Comparison of ENCODE assay signal across 8 cellular contexts in genomic region chr6:36853325-36853724, GRCh38. TPM values are rescaled to one million over a fixed set of nuclear protein-coding genes. Genes with fewer than 3 reads are reported as not detected.
DNase-seq lines count a peak whose midpoint lies in the region; ATAC-seq, FAIRE-seq and TF ChIP-seq lines count a peak whose summit lies in the region.

No MANE protein-coding gene starts in this region.

- peaks cover 27% of the 10 kb centered on the region for H3K4me1 ChIP-seq in ACC112 (ENCODE audit: control insufficient read depth, insufficient read depth, low read length, unreplicated experiment)

- H3K4me3 ChIP-seq in ACC112 (ENCODE audit: low read depth, low read length) (peak overlapping the region; percentile 10; the same call in 1 of the 2 replicates), bronchial epithelial cell (ENCODE audit: low read depth, low read length) (no peak overlapping the region), lower leg skin (ENCODE audit: low read depth, poor library complexity, severe bottlenecking) (no peak overlapping the region)

- DNase-seq in KBM-7 (peak; percentile 88), bronchial epithelial cell (ENCODE audit: low read depth) (peak; percentile 92), lower leg skin (ENCODE audit: low spot score in 2 of 2) (peak; percentile 56 to 59), NCI-H2029 (lab: John Stamatoyannopoulos, UW) (no peak)
- no peak for DNase-seq in activated CD8-positive, alpha-beta memory T cell treated with anti-CD3 and anti-CD28 coated beads, Interleukin-2, amount 50 U/mL, for 48 hours

- no peak overlapping the region for H2AFZ ChIP-seq in ACC112 (ENCODE audit: low read length, unreplicated experiment)

- H3K27me3 ChIP-seq in ACC112 (ENCODE audit: insufficient read depth, low read length) (no peaks in the 10 kb centered on the region), bronchial epithelial cell (ENCODE audit: control insufficient read depth, insufficient read depth, low read length) (no peaks in the 10 kb centered on the region)

- TF ChIP-seq CTCF in bronchial epithelial cell (IDR thresholded peaks at IDR 0.05; ENCODE audit: insufficient read depth, low read length, severe bottlenecking), result no peak
- no peak for TF ChIP-seq CTCF in lower leg skin (IDR thresholded peaks at IDR 0.05)

- in situ Hi-C loops in KBM-7 (cut with MboI; ENCODE audit: low pct_unique_long_range_greater_than_20kb, low sequenced_read_pairs), result no loop called here

- no peak for TF ChIP-seq POLR2A in lower leg skin (IDR thresholded peaks at IDR 0.05)

- no peak for FAIRE-seq in bronchial epithelial cell (lab: Jason Lieb, UNC)

- ATAC-seq in GM19452 (IDR thresholded peaks at IDR 0.05; ENCODE audit: unreplicated experiment), result no peak
- ATAC-seq in GM18519 (IDR thresholded peaks at IDR 0.05; ENCODE audit: low FRiP score, unreplicated experiment), result no peak

- H3K27ac ChIP-seq in ACC112 (ENCODE audit: low read depth, low read length), result peak overlapping the region; percentile 94

- H3K36me3 ChIP-seq in ACC112 (ENCODE audit: insufficient read depth, low read length) (peaks cover 13% of the 10 kb centered on the region; the same call in 1 of the 2 replicates), bronchial epithelial cell (ENCODE audit: control insufficient read depth, insufficient read depth, low read length) (no peaks in the 10 kb centered on the region)

- H3K79me2 ChIP-seq in ACC112 (ENCODE audit: control insufficient read depth, insufficient read depth, low read length, unreplicated experiment), result peaks cover 3% of the 10 kb centered on the region

- WGBS in lower leg skin, 2 donors, result 57 to 64% methylated on average over 5 of the region's 5 CpGs

- intact Hi-C loops in lower leg skin (cut with DNase I; ENCODE audit: low total_unique reads), result no loop called here

RNA-seq across cellular contexts. Expression of gene CPNE5, which starts 14.1 kb away (rescaled TPM):
- total RNA-seq in bronchial epithelial cell (not detected in 2 replicates), lower leg skin (1 to 10 TPM in 1 of 4 donors, under 1 TPM in 2, not detected in 1; 0.23 to 1.1 (median 0.81) TPM)

RNA-seq across cellular contexts. Expression of gene PPIL1, which starts 21.3 kb away (rescaled TPM):
- total RNA-seq in bronchial epithelial cell (33.3 and 34.8 TPM in 2 replicates), lower leg skin (1 to 10 TPM; 2.2 to 9.3 (median 7.3) TPM)

RNA-seq across cellular contexts. Expression of gene C6orf89, which starts 32.4 kb away (rescaled TPM):
- total RNA-seq in bronchial epithelial cell (21.9 and 26.8 TPM in 2 replicates), lower leg skin (10 to 100 TPM; 27.5 to 47.4 (median 30.5) TPM)

Comparison
In these comparisons a context has a peak if more than half of its experiments do, and no peak if none do; other contexts are left out.
1. DNase-seq: peak in KBM-7 (single experiment), bronchial epithelial cell (single experiment) and lower leg skin (2 of 2); none in activated CD8-positive, alpha-beta memory T cell treated with anti-CD3 and anti-CD28 coated beads, Interleukin-2, amount 50 U/mL, for 48 hours (single experiment) and NCI-H2029 (single experiment).